ENCODE assay signal across 20 cellular contexts in the genomic region with DNA sequence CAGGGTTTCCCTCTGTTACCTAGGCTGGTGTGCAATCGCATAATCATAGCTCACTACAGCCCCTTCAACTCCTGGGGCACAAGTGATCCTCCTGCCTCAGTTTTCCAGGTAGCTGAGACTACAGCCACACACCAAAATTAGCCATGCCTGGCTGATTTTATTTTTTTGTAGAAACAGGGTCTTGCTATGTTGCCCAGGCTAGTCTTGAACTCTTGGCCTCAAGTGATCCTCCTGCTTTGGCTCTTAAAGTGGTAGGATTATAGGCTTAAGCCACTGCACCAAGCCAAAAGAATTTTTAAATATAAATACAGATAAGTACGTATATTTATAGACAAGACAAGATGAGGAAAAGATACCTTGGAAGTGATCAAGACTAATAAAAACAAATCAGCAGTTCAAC.
DNase-seq lines count a peak whose midpoint lies in the region; ATAC-seq, FAIRE-seq and TF ChIP-seq lines count a peak whose summit lies in the region.
"Had no signal": no experiment of that assay in that cellular context is flagged by ENCODE, and none has a peak within 500 bp of the region (broad histone marks: within the 10 kb centered on the region; RNA-seq: fewer than 3 reads in every experiment).

No MANE protein-coding gene starts in this region.

- H3K27ac ChIP-seq in cardiac muscle cell (peak overlapping the region; percentile 25), right cardiac atrium (ENCODE audit: low read length) (no peak overlapping the region), K562 (ENCODE audit: extremely low read depth, low read depth, low read length) (no peak overlapping the region)
- H3K27ac ChIP-seq: 22Rv1; A549; BLaER1 treated with 17β-estradiol and CSF1 and Interleukin-3, amounts not matched to agents 10 nM and 100 nM; C4-2B had no signal

- no peaks in the 10 kb centered on the region for H3K9me1 ChIP-seq in K562 (ENCODE audit: control insufficient read depth, insufficient read depth, low read length)

- H3K27me3 ChIP-seq in cardiac muscle cell (no peaks in the 10 kb centered on the region), right cardiac atrium (ENCODE audit: control insufficient read depth, insufficient read depth) (no peaks in the 10 kb centered on the region), K562 (ENCODE audit: control insufficient read depth in 2 of 2, insufficient read depth in 2 of 2, low read length in 2 of 2) (no peaks in the 10 kb centered on the region)
- H3K27me3 ChIP-seq: BLaER1 treated with 17β-estradiol and CSF1 and Interleukin-3, amounts not matched to agents 10 nM and 100 nM had no signal

- H3K4me1 ChIP-seq in cardiac muscle cell (ENCODE audit: low read depth) (peaks cover 5% of the 10 kb centered on the region), right cardiac atrium (ENCODE audit: control insufficient read depth, insufficient read depth, low read length) (peaks cover 7% of the 10 kb centered on the region), K562 (replicated peaks in 1 of 2; ENCODE audit: control insufficient read depth in 2 of 2, insufficient read depth in 2 of 2, low read length in 2 of 2) (no peaks in the 10 kb centered on the region)

- no peak for ATAC-seq in right cardiac atrium
- ATAC-seq in K562 = no peak
- ATAC-seq: A549; CD8-positive, alpha-beta T cell had no signal

- in situ Hi-C loops in K562 (cut with MboI) = no loop called here

- BruUV-seq in K562 (replicated peaks; lab: Mats Ljungman, UMichigan) = no TSS peak

- TF ChIP-seq RAD21 in K562 (CRISPR knock-in tag; conservative IDR thresholded peaks at IDR 0.05 in 1 of 2, IDR thresholded peaks at IDR 0.05 in 1 of 2) = no peak

- no peaks in the 10 kb centered on the region for H4K20me1 ChIP-seq in K562 (replicated peaks; ENCODE audit: control insufficient read depth, insufficient read depth, low read length)

- CTCF ChIA-PET in K562 (lab: Yijun Ruan, JAX; ENCODE audit: low intra/inter-chr PET ratio) = no interaction called here

- no peak overlapping the region for H2AFZ ChIP-seq in K562 (ENCODE audit: low read depth, low read length)

- TF ChIP-seq POLR2A in K562 (conservative IDR thresholded peaks at IDR 0.05) = no peak

- POLR2A ChIA-PET in K562 (lab: Yijun Ruan, JAX) = no interaction called here

- H3K79me2 ChIP-seq in K562 (ENCODE audit: control insufficient read depth, insufficient read depth, low read length) = peaks cover 93% of the 10 kb centered on the region

- intact Hi-C loops in right cardiac atrium (cut with DNase I) (no loop called here), K562 (cut with micrococcal nuclease) (no loop called here)

- no peak for FAIRE-seq in K562 (lab: Jason Lieb, UNC)
- FAIRE-seq: A549, D721Med, G401.6, GM12891, GM19239 had no signal

- DNase-seq in cardiac muscle cell (ENCODE audit: low read depth in 1 of 2, low spot score in 1 of 2) (no peak), right cardiac atrium (no peak), K562 (ENCODE audit: extremely low read depth in 1 of 4, low spot score in 3 of 4) (no peak), ecto neural progenitor cell (ENCODE audit: low spot score) (no peak), kidney glomerular epithelial cell (lab: John Stamatoyannopoulos, UW) (no peak)
- DNase-seq: AML-193; Caco-2; Calu3; CD4-positive, alpha-beta T cell; CD8-positive, alpha-beta T cell; DMS79 treated with DMSO at 0.1 percent for 48 hours; GF-D8 had no signal

- H3K4me3 ChIP-seq in cardiac muscle cell = no peak overlapping the region
- H3K4me3 ChIP-seq in right cardiac atrium (ENCODE audit: low read length) = no peak overlapping the region
- no peak overlapping the region for H3K4me3 ChIP-seq in K562
- H3K4me3 ChIP-seq: A549; BLaER1 treated with 17β-estradiol and CSF1 and Interleukin-3, amounts not matched to agents 10 nM and 100 nM had no signal

- no peaks in the 10 kb centered on the region for H3K9me3 ChIP-seq in cardiac muscle cell (ENCODE audit: low read depth)
- H3K9me3 ChIP-seq in right cardiac atrium (ENCODE audit: control insufficient read depth, low read length) = no peaks in the 10 kb centered on the region
- H3K9me3 ChIP-seq in K562 (replicated peaks; ENCODE audit: control insufficient read depth, insufficient read depth, low read depth, low read length) = 0 out of 2 replicates have a peak, but pooled peaks cover 2% of the 10 kb centered on the region
- H3K9me3 ChIP-seq: A549 had no signal

- H3K4me2 ChIP-seq in K562 (ENCODE audit: insufficient read depth, low read length) = no peak overlapping the region
- H3K4me2 ChIP-seq: A549; BLaER1 treated with 17β-estradiol and CSF1 and Interleukin-3, amounts not matched to agents 10 nM and 100 nM had no signal

- H3K36me3 ChIP-seq in cardiac muscle cell = no peaks in the 10 kb centered on the region
- peaks cover 20% of the 10 kb centered on the region; the same call in 2 of the 3 replicates for H3K36me3 ChIP-seq in K562 (ENCODE audit: control insufficient read depth, insufficient read depth, low read length)

- WGBS in right cardiac atrium = 83% methylated on average over 2 of the region's 2 CpGs
- WGBS in K562 (ENCODE audit: insufficient coverage, low coverage, missing lambda C conversion rate) = 100% methylated on average over 2 of the region's 2 CpGs

- TF ChIP-seq EP300 in K562 (IDR thresholded peaks at IDR 0.05; ENCODE audit: low read length) = no peak

- no peak overlapping the region for H3K9ac ChIP-seq in K562 (ENCODE audit: insufficient read depth in 1 of 2, low read depth in 2 of 2, low read length in 2 of 2)
- H3K9ac ChIP-seq: BLaER1 treated with 17β-estradiol and CSF1 and Interleukin-3, amounts not matched to agents 10 nM and 100 nM had no signal

- no peak for TF ChIP-seq CTCF in cardiac muscle cell (IDR thresholded peaks at IDR 0.05; ENCODE audit: low read depth, low read length)
- no peak for TF ChIP-seq CTCF in K562 (IDR thresholded peaks at IDR 0.05 in 2 of 3, conservative IDR thresholded peaks at IDR 0.05 in 1 of 3; ENCODE audit: insufficient read depth in 2 of 3, low read depth in 1 of 3, low read length in 3 of 3)

TF ChIP-seq in K562, 482 proteins besides CTCF, POLR2A, EP300 and RAD21:
- peak; percentile 29 for TF ChIP-seq RBM25 (IDR thresholded peaks at IDR 0.05; ENCODE audit: low read depth, low read length, severe bottlenecking)
- TF ChIP-seq PHF8 (IDR thresholded peaks at IDR 0.05; ENCODE audit: borderline replicate concordance, low read length) = no peak
- TF ChIP-seq TBP (optimal IDR thresholded peaks at IDR 0.05; ENCODE audit: low read depth, low read length) = no peak
- peak; percentile 55; the same call in 1 of the 2 replicates for TF ChIP-seq ZNF121 (CRISPR knock-in tag; conservative IDR thresholded peaks at IDR 0.05)
- TF ChIP-seq ZNF583 (CRISPR knock-in tag; IDR thresholded peaks at IDR 0.05) = no peak
- no peak for TF ChIP-seq HNRNPK (IDR thresholded peaks at IDR 0.05; ENCODE audit: low read depth, low read length, poor library complexity, severe bottlenecking)
